8 cellular contexts compared by ENCODE assay signal in genomic region chr1:149927056-149927534, GRCh38. TPM values are rescaled to one million over a fixed set of nuclear protein-coding genes. Genes with fewer than 3 reads are reported as not detected.
DNase-seq lines count a peak whose midpoint lies in the region; ATAC-seq and TF ChIP-seq lines count a peak whose summit lies in the region.

No MANE protein-coding gene starts in this region.

- DNase-seq in ELR (ENCODE audit: low read depth), result peak; percentile 65
- no peak for DNase-seq in Panc1 (ENCODE audit: low read depth, low spot score)
- DNase-seq in epithelial cell of proximal tubule (ENCODE audit: low read depth), result no peak
- no peak for DNase-seq in left lobe of liver (ENCODE audit: low spot score)
- no peak for DNase-seq in NCI-H2081 treated with DMSO at 0.1 percent for 48 hours (lab: John Stamatoyannopoulos, UW)
- no peak for DNase-seq in NCI-H510A (lab: John Stamatoyannopoulos, UW)

- in situ Hi-C loops in Panc1 (cut with HindIII; ENCODE audit: low pct_unique_long_range_greater_than_20kb, low sequenced_read_pairs), result no loop called here

- H3K36me3 ChIP-seq in Panc1 (ENCODE audit: control insufficient read depth, insufficient read depth, low read length) (peaks cover 28% of the 10 kb centered on the region), parathyroid adenoma (ENCODE audit: control insufficient read depth, insufficient read depth, low read length) (no peaks in the 10 kb centered on the region)

- peaks cover 7% of the 10 kb centered on the region for H3K79me2 ChIP-seq in parathyroid adenoma

- intact Hi-C loops in Panc1 (cut with micrococcal nuclease; ENCODE audit: unreplicated experiment), result no loop called here

- peak overlapping the region; percentile 78 for H2AFZ ChIP-seq in parathyroid adenoma

- H3K27ac ChIP-seq in Panc1 (ENCODE audit: low read length) (peak overlapping the region; percentile 99), parathyroid adenoma (peak overlapping the region; percentile 99)

- no TSS peak for BruUV-seq in Panc1 (replicated peaks; lab: Mats Ljungman, UMichigan)

- no peaks in the 10 kb centered on the region for H3K9me3 ChIP-seq in Panc1 (ENCODE audit: control insufficient read depth, insufficient read depth, low read depth, low read length)
- H3K9me3 ChIP-seq in parathyroid adenoma (ENCODE audit: control insufficient read depth, low read length), result no peaks in the 10 kb centered on the region

- H3K4me1 ChIP-seq in Panc1 (ENCODE audit: control insufficient read depth, insufficient read depth, low read length) (peaks cover 25% of the 10 kb centered on the region), parathyroid adenoma (peaks cover 3% of the 10 kb centered on the region)

- POLR2A ChIA-PET in Panc1 (lab: Charles Lee), result no interaction called here

- H3K4me2 ChIP-seq in parathyroid adenoma (ENCODE audit: low read length), result peak overlapping the region; percentile 71

- peak overlapping the region; percentile 79 to 93 for H3K4me3 ChIP-seq in Panc1 (ENCODE audit: low read depth in 2 of 2, low read length in 2 of 2)
- H3K4me3 ChIP-seq in epithelial cell of proximal tubule (ENCODE audit: low read depth, low read length), result peak overlapping the region; percentile 80
- H3K4me3 ChIP-seq in parathyroid adenoma (ENCODE audit: low read depth, low read length), result peak overlapping the region; percentile 81

- ATAC-seq in Panc1 (no peak), HG02763 (IDR thresholded peaks at IDR 0.05; ENCODE audit: unreplicated experiment) (no peak), left lobe of liver (no peak)

- H3K9ac ChIP-seq in parathyroid adenoma, result peak overlapping the region; percentile 67

- CTCF ChIA-PET in Panc1 (lab: Charles Lee), result interaction anchor here (0.6 kb wide), 1 partner anchor 244 kb away, joined by 3 read pairs; no protein-coding TSS in a partner anchor

- TF ChIP-seq CTCF in Panc1 (IDR thresholded peaks at IDR 0.05) (no peak), epithelial cell of proximal tubule (conservative IDR thresholded peaks at IDR 0.05; ENCODE audit: low read depth, low read length) (no peak), parathyroid adenoma (IDR thresholded peaks at IDR 0.05) (no peak)

- no peaks in the 10 kb centered on the region for H3K27me3 ChIP-seq in Panc1 (ENCODE audit: control insufficient read depth, insufficient read depth, low read length)
- no peaks in the 10 kb centered on the region for H3K27me3 ChIP-seq in parathyroid adenoma (ENCODE audit: control insufficient read depth, insufficient read depth, low read length)

RNA-seq across cellular contexts. Expression of gene SF3B4, which starts 0.5 kb away (rescaled TPM):
- total RNA-seq in Panc1 (2021; ENCODE audit: unreplicated experiment) (120 TPM), epithelial cell of proximal tubule (7.7 and 14.5 TPM in 2 replicates), left lobe of liver (11.5 TPM)
- 98.8 TPM for polyA plus RNA-seq in Panc1 (2012; ENCODE audit: insufficient read length)

RNA-seq across cellular contexts. Expression of gene SV2A, which starts 9.5 kb away (rescaled TPM):
- total RNA-seq in Panc1 (2021; ENCODE audit: unreplicated experiment) (2.9 TPM), epithelial cell of proximal tubule (2.9 and 5.9 TPM in 2 replicates), left lobe of liver (0.45 TPM)
- 4.4 TPM for polyA plus RNA-seq in Panc1 (2012; ENCODE audit: insufficient read length)

RNA-seq across cellular contexts. Expression of gene MTMR11, which starts 9.6 kb away (rescaled TPM):
- 12.0 TPM for total RNA-seq in Panc1 (2021; ENCODE audit: unreplicated experiment)
- polyA plus RNA-seq in Panc1 (2012; ENCODE audit: insufficient read length), result 9.4 TPM
- 8.9 and 10.1 TPM in 2 replicates for total RNA-seq in epithelial cell of proximal tubule
- total RNA-seq in left lobe of liver, result 1.7 TPM

RNA-seq across cellular contexts. Expression of gene BOLA1, which starts 27.7 kb away (rescaled TPM):
- total RNA-seq in Panc1 (2021; ENCODE audit: unreplicated experiment) (14.6 TPM), epithelial cell of proximal tubule (18.7 and 29.2 TPM in 2 replicates), left lobe of liver (13.8 TPM)
- 21.1 TPM for polyA plus RNA-seq in Panc1 (2012; ENCODE audit: insufficient read length)
